15 cellular contexts compared by ENCODE assay signal in the genomic region with DNA sequence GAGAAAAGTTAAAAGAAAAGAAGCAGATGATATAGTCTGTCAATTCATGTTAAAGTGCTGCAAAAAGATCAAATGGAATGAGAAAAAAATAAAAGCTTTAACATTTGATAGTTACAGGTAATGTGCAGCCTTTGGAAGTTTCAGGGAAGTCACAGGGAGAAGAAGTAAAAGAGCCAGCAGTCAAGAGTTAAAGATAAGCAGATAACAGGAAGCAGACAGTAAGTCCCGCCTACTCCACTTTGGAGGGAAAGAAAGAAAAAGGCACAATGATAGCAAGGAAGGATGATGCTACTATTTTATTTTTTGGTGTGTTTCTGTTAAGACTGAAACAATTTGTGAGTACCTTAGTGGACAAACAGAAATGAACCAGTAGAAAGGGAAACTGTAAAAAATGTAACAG.
"Had no signal": no experiment of that assay in that cellular context is flagged by ENCODE, and none has a peak within 500 bp of the region (broad histone marks: within the 10 kb centered on the region; RNA-seq: fewer than 3 reads in every experiment).

No MANE protein-coding gene starts in this region.

- DNase-seq: activated CD4-positive, alpha-beta T cell treated with anti-CD3 and anti-CD28 coated beads for 48 hours; activated naive CD4-positive, alpha-beta T cell treated with anti-CD3 and anti-CD28 coated beads, Interleukin-2, amount 50 U/mL, for 16 hours; adrenal gland; effector memory CD8-positive, alpha-beta T cell; foreskin fibroblast; glutamatergic neuron; immature natural killer cell; left cardiac atrium; lower lobe of right lung; naive thymus-derived CD4-positive, alpha-beta T cell; nucleus accumbens; right cardiac atrium; T1000; trophoblast cell had no signal

- ATAC-seq: effector memory CD8-positive, alpha-beta T cell; left cardiac atrium; lower lobe of right lung; naive thymus-derived CD4-positive, alpha-beta T cell; right cardiac atrium; stimulated activated memory B cell treated with anti-CD40 and anti-IgM and Interleukin-4, amounts not matched to agents 10 μg/mL and 1 μg/mL and 100 μg/mL, for 72 hours had no signal

- H3K9me3 ChIP-seq: adrenal gland, lower lobe of right lung had no signal

- H3K4me3 ChIP-seq: adrenal gland, lower lobe of right lung had no signal

- H3K4me1 ChIP-seq: adrenal gland, lower lobe of right lung had no signal

- H3K36me3 ChIP-seq: adrenal gland, lower lobe of right lung had no signal

- H3K27me3 ChIP-seq: adrenal gland had no signal

- H3K27ac ChIP-seq: adrenal gland, lower lobe of right lung had no signal
